13 cellular contexts compared by ENCODE assay signal in the genomic region with DNA sequence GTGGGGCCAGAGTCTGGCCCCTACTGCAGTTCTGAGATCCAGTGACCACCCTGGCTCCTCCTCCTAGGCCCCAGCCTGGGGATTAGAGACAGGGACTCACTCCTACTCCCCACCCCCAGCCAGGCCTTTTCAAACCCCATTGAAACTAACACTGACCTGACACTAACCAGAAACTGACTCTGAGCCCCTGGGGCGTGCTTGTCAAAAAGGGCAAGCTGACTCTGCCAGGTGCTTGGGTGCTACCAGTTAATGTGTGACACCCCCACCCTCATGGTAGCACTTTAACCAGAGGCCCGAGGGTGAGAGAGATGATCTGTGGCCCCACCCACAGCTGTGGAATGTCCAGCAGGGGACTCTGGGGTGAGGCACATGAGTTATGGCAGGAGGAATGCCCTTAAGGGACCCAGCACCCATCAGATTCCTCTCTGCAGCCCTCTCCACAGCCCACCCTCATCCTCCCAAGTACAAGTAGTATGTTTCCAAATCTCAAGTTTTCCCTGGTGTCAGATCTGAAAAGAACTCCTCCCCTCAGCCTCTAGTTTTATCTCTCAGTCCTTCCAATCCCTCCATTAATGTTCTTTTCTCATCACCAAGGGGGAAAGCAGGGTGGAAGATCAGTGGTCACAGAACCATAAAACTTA. TPM values are rescaled to one million over a fixed set of nuclear protein-coding genes. Genes with fewer than 3 reads are reported as not detected.
DNase-seq lines count a peak whose midpoint lies in the region; ATAC-seq, FAIRE-seq and TF ChIP-seq lines count a peak whose summit lies in the region.
"Had no signal": no experiment of that assay in that cellular context is flagged by ENCODE, and none has a peak within 500 bp of the region (broad histone marks: within the 10 kb centered on the region; RNA-seq: fewer than 3 reads in every experiment).

No MANE protein-coding gene starts in this region.

- H3K4me3 Mint-ChIP-seq in nephron, result peak overlapping the region; percentile 85 to 89 (median 87)
- H3K4me3 Mint-ChIP-seq: memory B cell had no signal

- TF ChIP-seq CTCF in bronchial epithelial cell (IDR thresholded peaks at IDR 0.05; ENCODE audit: insufficient read depth, low read length, severe bottlenecking) (peak; percentile 2), nephron (IDR thresholded peaks at IDR 0.05; ENCODE audit: unreplicated experiment in 3 of 3) (no peak)

- no peaks in the 10 kb centered on the region for H3K36me3 ChIP-seq in bronchial epithelial cell (ENCODE audit: control insufficient read depth, insufficient read depth, low read length)

- peak overlapping the region; percentile 44 to 97 (median 92) for H3K27ac Mint-ChIP-seq in nephron
- H3K27ac Mint-ChIP-seq: memory B cell, T-helper 17 cell had no signal

- DNase-seq in ELR (ENCODE audit: low read depth) (peak; percentile 30), bronchial epithelial cell (ENCODE audit: low read depth) (no peak), AG20443 (ENCODE audit: low spot score) (no peak), NOMO-1 (lab: John Stamatoyannopoulos, UW; ENCODE audit: unreplicated experiment in 2 of 2) (no peak), NCI-H446 (lab: John Stamatoyannopoulos, UW) (no peak)
- no peak for DNase-seq in activated naive CD4-positive, alpha-beta T cell treated with Interleukin-2 at 50 U/mL for 16 hours
- DNase-seq: NCI-H526, T-helper 17 cell had no signal

- H3K4me3 ChIP-seq in bronchial epithelial cell (ENCODE audit: low read depth, low read length), result no peak overlapping the region

- FAIRE-seq in bronchial epithelial cell (lab: Jason Lieb, UNC), result peak; percentile 28
- FAIRE-seq: D721Med had no signal

- H3K4me1 Mint-ChIP-seq in nephron, result peaks cover 39% of the 10 kb centered on the region

- peak; percentile 33 for ATAC-seq in HG02798 (IDR thresholded peaks at IDR 0.05; ENCODE audit: poor library complexity, unreplicated experiment)
- ATAC-seq: T-helper 17 cell had no signal

- peaks cover 34% of the 10 kb centered on the region for H3K27me3 Mint-ChIP-seq in nephron (ENCODE audit: low read depth)

- no peaks in the 10 kb centered on the region for H3K9me3 Mint-ChIP-seq in nephron
- H3K9me3 Mint-ChIP-seq: memory B cell had no signal

- peaks cover under 1% of the 10 kb centered on the region for H3K36me3 Mint-ChIP-seq in nephron (ENCODE audit: low read depth)
- H3K36me3 Mint-ChIP-seq: memory B cell had no signal

- H3K27me3 ChIP-seq in bronchial epithelial cell (ENCODE audit: control insufficient read depth, insufficient read depth, low read length), result peaks cover 23% of the 10 kb centered on the region

RNA-seq across cellular contexts. Expression of gene PTH1R, which starts 1.4 kb away (rescaled TPM):
- not detected in 2 replicates for total RNA-seq in bronchial epithelial cell
- total RNA-seq: T-helper 17 cell had no signal

RNA-seq across cellular contexts. Expression of gene MYL3, which starts 15.7 kb away (rescaled TPM):
- not detected in 2 replicates for total RNA-seq in bronchial epithelial cell
- total RNA-seq: LHCN-M2, T-helper 17 cell had no signal
